15 cellular contexts compared by ENCODE assay signal in genomic region chr22:46956498-46957215, GRCh38.
DNase-seq lines count a peak whose midpoint lies in the region; ATAC-seq and TF ChIP-seq lines count a peak whose summit lies in the region.
"Had no signal": no experiment of that assay in that cellular context is flagged by ENCODE, and none has a peak within 500 bp of the region (broad histone marks: within the 10 kb centered on the region; RNA-seq: fewer than 3 reads in every experiment).

No MANE protein-coding gene starts in this region.

- H3K9ac ChIP-seq in endodermal cell (ENCODE audit: extremely low read depth, low read length, poor library complexity, severe bottlenecking) = no peak overlapping the region

- H3K36me3 Mint-ChIP-seq in endodermal cell (ENCODE audit: low read depth) (peaks cover 2% of the 10 kb centered on the region), nephron progenitor cell (ENCODE audit: low read depth) (peaks cover 11% of the 10 kb centered on the region)

- WGBS in endodermal cell (ENCODE audit: insufficient coverage in 1 of 2, insufficient read length in 1 of 2), 2 experiments = 94 to 98% methylated on average over 8 to 19 of the region's 19 CpGs

- no peaks in the 10 kb centered on the region for H3K27me3 ChIP-seq in right atrium auricular region
- H3K27me3 ChIP-seq in endodermal cell (ENCODE audit: control insufficient read depth, insufficient read depth, low read length, poor library complexity, severe bottlenecking) = no peaks in the 10 kb centered on the region
- no peaks in the 10 kb centered on the region for H3K27me3 ChIP-seq in upper lobe of right lung

- H3K27ac ChIP-seq in right atrium auricular region (no peak overlapping the region), endodermal cell (ENCODE audit: low read depth, low read length) (no peak overlapping the region), upper lobe of right lung (no peak overlapping the region)

- no peak overlapping the region for H3K4me3 ChIP-seq in right atrium auricular region
- H3K4me3 ChIP-seq in endodermal cell (ENCODE audit: low read length) = no peak overlapping the region
- no peak overlapping the region for H3K4me3 ChIP-seq in upper lobe of right lung

- H3K4me3 Mint-ChIP-seq in endodermal cell (no peak overlapping the region), nephron progenitor cell (no peak overlapping the region)
- H3K4me3 Mint-ChIP-seq: CD4-positive, alpha-beta T cell had no signal

- H3K4me1 ChIP-seq in right atrium auricular region (no peaks in the 10 kb centered on the region), endodermal cell (ENCODE audit: control insufficient read depth, insufficient read depth, low read length) (no peaks in the 10 kb centered on the region), upper lobe of right lung (no peaks in the 10 kb centered on the region)

- no peaks in the 10 kb centered on the region for H3K27me3 Mint-ChIP-seq in endodermal cell (ENCODE audit: insufficient read depth)
- no peaks in the 10 kb centered on the region for H3K27me3 Mint-ChIP-seq in nephron progenitor cell (ENCODE audit: low read depth, poor library complexity)
- H3K27me3 Mint-ChIP-seq: CD4-positive, alpha-beta T cell had no signal

- H3K9me3 Mint-ChIP-seq in endodermal cell (no peaks in the 10 kb centered on the region), nephron progenitor cell (no peaks in the 10 kb centered on the region)
- H3K9me3 Mint-ChIP-seq: CD4-positive, alpha-beta T cell had no signal

- H3K36me3 ChIP-seq in right atrium auricular region (no peaks in the 10 kb centered on the region), endodermal cell (ENCODE audit: control insufficient read depth, insufficient read depth, low read length) (no peaks in the 10 kb centered on the region), upper lobe of right lung (no peaks in the 10 kb centered on the region)

- no peak for ATAC-seq in Right ventricle myocardium inferior
- ATAC-seq in upper lobe of right lung = peak; percentile 8
- no peak for ATAC-seq in GM21360 (IDR thresholded peaks at IDR 0.05; ENCODE audit: unreplicated experiment)
- no peak for ATAC-seq in HG02852 (IDR thresholded peaks at IDR 0.05; ENCODE audit: unreplicated experiment)
- ATAC-seq in HG03025 (IDR thresholded peaks at IDR 0.05; ENCODE audit: low FRiP score, unreplicated experiment) = no peak

- H3K9me3 ChIP-seq in right atrium auricular region (no peaks in the 10 kb centered on the region), endodermal cell (ENCODE audit: control insufficient read depth, low read length) (no peaks in the 10 kb centered on the region), upper lobe of right lung (no peaks in the 10 kb centered on the region)

- TF ChIP-seq CTCF in right atrium auricular region (IDR thresholded peaks at IDR 0.05) (no peak), endodermal cell (conservative IDR thresholded peaks at IDR 0.05) (no peak), nephron progenitor cell (IDR thresholded peaks at IDR 0.05) (no peak), upper lobe of right lung (IDR thresholded peaks at IDR 0.05) (no peak)

- H3K4me1 Mint-ChIP-seq in endodermal cell (peaks cover 1% of the 10 kb centered on the region), nephron progenitor cell (peaks cover 16% of the 10 kb centered on the region)

- H3K27ac Mint-ChIP-seq in endodermal cell = peak overlapping the region; percentile 72
- peak overlapping the region; percentile 84 for H3K27ac Mint-ChIP-seq in nephron progenitor cell
- H3K27ac Mint-ChIP-seq: CD4-positive, alpha-beta T cell had no signal

- intact Hi-C loops in Right ventricle myocardium inferior (cut with DNase I) (no loop called here), upper lobe of right lung (cut with DNase I) (no loop called here)

- peak; percentile 11 for DNase-seq in Right ventricle myocardium inferior (ENCODE audit: missing footprints)
- DNase-seq in right atrium auricular region (ENCODE audit: low spot score) = no peak
- no peak for DNase-seq in endodermal cell
- DNase-seq in nephron progenitor cell = no peak
- DNase-seq in upper lobe of right lung = no peak
- DNase-seq: AML-193; CD4-positive, alpha-beta T cell; DMS79 treated with DMSO at 0.1 percent for 48 hours; Kasumi-1; NCI-H187 treated with DMSO at 0.1 percent for 48 hours; NCI-H446; NCI-H748 treated with DMSO at 0.1 percent for 48 hours had no signal
